ENCODE assay signal across 11 cellular contexts in genomic region chr3:33111581-33111980, GRCh38. TPM values are rescaled to one million over a fixed set of nuclear protein-coding genes. Genes with fewer than 3 reads are reported as not detected.
DNase-seq lines count a peak whose midpoint lies in the region; ATAC-seq, FAIRE-seq and TF ChIP-seq lines count a peak whose summit lies in the region.
"Had no signal": no experiment of that assay in that cellular context is flagged by ENCODE, and none has a peak within 500 bp of the region (broad histone marks: within the 10 kb centered on the region; RNA-seq: fewer than 3 reads in every experiment).

No MANE protein-coding gene starts in this region.

- H3K4me1 ChIP-seq in gastrocnemius medialis: peaks cover 9% of the 10 kb centered on the region in 2 donors

- no peak overlapping the region for H3K27ac ChIP-seq in dorsolateral prefrontal cortex
- no peak overlapping the region for H3K27ac ChIP-seq in gastrocnemius medialis
- H3K27ac ChIP-seq: ascending aorta had no signal

- ATAC-seq in HG02840 (IDR thresholded peaks at IDR 0.05; ENCODE audit: low FRiP score, unreplicated experiment) (peak; percentile 43), HG03571 (IDR thresholded peaks at IDR 0.05; ENCODE audit: unreplicated experiment) (peak; percentile 39), gastrocnemius medialis (no peak)

- intact Hi-C loops in dorsolateral prefrontal cortex (cut with DNase I): loop anchor here in 1 of 2 donors (10.0 kb wide), 1 partner anchor 683 kb away; the partner anchor contains the start of gene PDCD6IP
- intact Hi-C loops in gastrocnemius medialis (cut with DNase I; ENCODE audit: low total_unique reads): loop anchor here (10.0 kb wide), 1 partner anchor 603 kb away; the partner anchor contains the start of gene CLASP2

- TF ChIP-seq CTCF in GM12865 (IDR thresholded peaks at IDR 0.05; ENCODE audit: insufficient read depth, low read depth, low read length, missing control alignments) (no peak), dorsolateral prefrontal cortex (IDR thresholded peaks at IDR 0.05 in 54 of 56, conservative IDR thresholded peaks at IDR 0.05 in 2 of 56; ENCODE audit: low read depth in 1 of 56, partially characterized antibody in 56 of 56) (no peak), gastrocnemius medialis (IDR thresholded peaks at IDR 0.05 in 4 of 5, conservative IDR thresholded peaks at IDR 0.05 in 1 of 5) (no peak)

- no peak overlapping the region for H3K4me3 ChIP-seq in GM12865 (ENCODE audit: low read depth, low read length)
- H3K4me3 ChIP-seq in dorsolateral prefrontal cortex: no peak overlapping the region
- no peak overlapping the region for H3K4me3 ChIP-seq in gastrocnemius medialis
- H3K4me3 ChIP-seq: ascending aorta had no signal

- DNase-seq in GM12865 (ENCODE audit: low read depth): peak; percentile 78
- DNase-seq in GM19239 (ENCODE audit: insufficient read length, low spot score): no peak
- DNase-seq in amniotic stem cell (lab: John Stamatoyannopoulos, UW): no peak
- DNase-seq in SIG-M5 treated with dmso at 0.1 percent for 504 hours (lab: John Stamatoyannopoulos, UW; ENCODE audit: unreplicated experiment): no peak
- DNase-seq in dorsolateral prefrontal cortex: no peak
- no peak for DNase-seq in gastrocnemius medialis
- DNase-seq: NCI-H2081 treated with DMSO at 0.1 percent for 48 hours; stimulated activated CD8-positive, alpha-beta memory T cell treated with anti-CD3 and anti-CD28 coated beads, Interleukin-4, amount 100 ng/mL, for 48 hours had no signal

- in situ Hi-C loops in gastrocnemius medialis (cut with MboI; ENCODE audit: low sequenced_read_pairs in 4 of 4): loop anchor here in 1 of 4 donors (10.0 kb wide), 1 partner anchor 323 kb away; no protein-coding TSS in a partner anchor

- H3K27me3 ChIP-seq in dorsolateral prefrontal cortex: no peaks in the 10 kb centered on the region
- no peaks in the 10 kb centered on the region for H3K27me3 ChIP-seq in gastrocnemius medialis
- H3K27me3 ChIP-seq: ascending aorta had no signal

- peak; percentile 61 for FAIRE-seq in GM19239 (lab: Jason Lieb, UNC)

- H3K36me3 ChIP-seq in gastrocnemius medialis: no peaks in the 10 kb centered on the region
- H3K36me3 ChIP-seq: ascending aorta had no signal

- TF ChIP-seq POLR2A in gastrocnemius medialis (IDR thresholded peaks at IDR 0.05): no peak

- H3K9me3 ChIP-seq in gastrocnemius medialis: no peaks in the 10 kb centered on the region
- H3K9me3 ChIP-seq: ascending aorta had no signal

RNA-seq across cellular contexts. Expression of gene CRTAP, which starts 2.2 kb away (rescaled TPM):
- 100 to 1,000 TPM in 8 of 120 experiments, 10 to 100 TPM in 112; 49.8 to 139 (median 75.7) TPM for total RNA-seq in dorsolateral prefrontal cortex
- total RNA-seq in gastrocnemius medialis: 100 to 1,000 TPM in 1 of 4 donors, 10 to 100 TPM in 3; 75.2 to 107 (median 83.1) TPM

RNA-seq across cellular contexts. Expression of gene GLB1, which starts 14.6 kb away (rescaled TPM):
- 10 to 100 TPM; 26.4 to 84.6 (median 51.8) TPM for total RNA-seq in dorsolateral prefrontal cortex
- 10 to 100 TPM; 11.4 to 38.0 (median 19.3) TPM for total RNA-seq in gastrocnemius medialis

RNA-seq across cellular contexts. Expression of gene TMPPE, which starts 14.6 kb away (rescaled TPM):
- total RNA-seq in dorsolateral prefrontal cortex (10 to 100 TPM in 116 of 120 experiments, 1 to 10 TPM in 4; 7.4 to 19.4 (median 13.6) TPM), gastrocnemius medialis (1 to 10 TPM; 2.1 to 2.8 (median 2.6) TPM)

Comparison
In these comparisons a context has a peak if more than half of its experiments do, and no peak if none do; other contexts are left out.
1. ATAC-seq: peak in HG02840 (single experiment) and HG03571 (single experiment); none in gastrocnemius medialis (0 of 2).